In the genomic region with DNA sequence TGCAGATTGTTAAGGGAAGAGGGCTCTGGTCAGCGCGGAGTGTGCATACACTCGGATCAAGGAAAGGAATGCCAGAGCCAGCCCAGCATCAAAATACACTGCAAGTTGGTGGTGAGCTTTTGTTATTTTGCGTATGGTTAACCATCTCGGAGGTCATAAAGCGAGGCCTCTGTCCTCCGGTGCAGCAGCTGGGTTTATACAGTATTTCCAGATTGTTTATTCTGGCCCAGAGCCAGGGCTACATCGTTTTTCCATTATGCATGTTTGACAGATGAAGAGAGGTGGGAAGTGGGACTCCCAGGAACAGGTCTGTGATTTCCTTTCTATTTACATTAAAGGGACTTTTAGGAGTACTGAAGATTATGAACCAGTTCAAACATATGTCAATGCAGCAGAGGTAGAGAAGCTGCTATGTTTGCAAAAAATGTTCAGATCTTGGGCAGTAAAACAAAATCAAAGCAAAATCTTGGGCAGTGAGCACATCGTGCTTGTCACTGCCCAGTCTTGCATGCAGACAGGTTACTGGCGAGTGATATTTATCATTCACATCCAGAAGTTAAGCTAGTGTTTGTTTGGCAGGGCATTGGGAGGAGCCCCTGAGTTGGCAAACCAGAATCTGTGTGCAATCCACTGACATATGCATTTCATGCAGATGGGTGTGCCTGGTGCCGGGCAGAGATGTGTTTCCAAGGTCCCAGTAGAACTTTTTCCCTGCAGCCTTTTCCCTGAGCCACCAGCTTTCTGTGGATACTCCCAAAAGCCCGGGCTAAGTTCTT, we compare ENCODE assay signal across 7 cellular contexts.
DNase-seq lines count a peak whose midpoint lies in the region; TF ChIP-seq lines count a peak whose summit lies in the region.

No MANE protein-coding gene starts in this region.

- TF ChIP-seq CTCF in osteoblast (IDR thresholded peaks at IDR 0.05; ENCODE audit: extremely low read depth, low read depth, low read length): no peak

- H3K4me1 ChIP-seq in osteoblast (ENCODE audit: insufficient read depth, low read length): peaks cover 30% of the 10 kb centered on the region

- H3K27ac ChIP-seq in osteoblast (ENCODE audit: low read depth, low read length): no peak overlapping the region

- DNase-seq in HEK293T (ENCODE audit: extremely low spot score): peak; percentile 60
- DNase-seq in NCI-H345 (lab: John Stamatoyannopoulos, UW): peak; percentile 90
- peak; percentile 81 for DNase-seq in brain pericyte (ENCODE audit: low read depth, low spot score)
- DNase-seq in osteoblast (ENCODE audit: insufficient read length, low spot score, missing footprints): no peak
- no peak for DNase-seq in amniotic stem cell (lab: John Stamatoyannopoulos, UW)
- DNase-seq in KG1 (lab: John Stamatoyannopoulos, UW): no peak
- no peak for DNase-seq in effector CD4-positive, alpha-beta T cell

- H3K9me3 ChIP-seq in osteoblast (ENCODE audit: low read depth, low read length): no peaks in the 10 kb centered on the region

- H2AFZ ChIP-seq in osteoblast (ENCODE audit: low read length): no peak overlapping the region

- no peaks in the 10 kb centered on the region for H4K20me1 ChIP-seq in osteoblast (ENCODE audit: insufficient read depth, low read length)

- no peaks in the 10 kb centered on the region for H3K79me2 ChIP-seq in osteoblast (ENCODE audit: insufficient read depth, low read length)

- no peak overlapping the region for H3K4me3 ChIP-seq in osteoblast (ENCODE audit: insufficient read depth, low read length)

- peak overlapping the region; percentile 36 for H3K4me2 ChIP-seq in osteoblast (ENCODE audit: insufficient read depth, low read length)

- CTCF ChIA-PET in HEK293T (lab: Yijun Ruan, JAX): interaction anchor here (0.8 kb wide), 1 partner anchor 604 kb away, joined by 5 read pairs; no protein-coding TSS in a partner anchor

- no peaks in the 10 kb centered on the region for H3K36me3 ChIP-seq in osteoblast (ENCODE audit: insufficient read depth, low read length)

- H3K27me3 ChIP-seq in osteoblast (ENCODE audit: insufficient read depth, low read length): no peaks in the 10 kb centered on the region

- POLR2A ChIA-PET in HEK293T (lab: Yijun Ruan, JAX): interaction anchor here (0.7 to 2.2 kb wide), 4 partner anchors 14 to 30 kb away, joined by 3 to 7 read pairs (median 4); no protein-coding TSS in a partner anchor

TF ChIP-seq in HEK293T, 16 proteins besides CTCF, POLR2A, EP300 and RAD21:
- TF ChIP-seq FOXM1 (IDR thresholded peaks at IDR 0.05; ENCODE audit: borderline replicate concordance): no peak
- TF ChIP-seq, protein P1, sequence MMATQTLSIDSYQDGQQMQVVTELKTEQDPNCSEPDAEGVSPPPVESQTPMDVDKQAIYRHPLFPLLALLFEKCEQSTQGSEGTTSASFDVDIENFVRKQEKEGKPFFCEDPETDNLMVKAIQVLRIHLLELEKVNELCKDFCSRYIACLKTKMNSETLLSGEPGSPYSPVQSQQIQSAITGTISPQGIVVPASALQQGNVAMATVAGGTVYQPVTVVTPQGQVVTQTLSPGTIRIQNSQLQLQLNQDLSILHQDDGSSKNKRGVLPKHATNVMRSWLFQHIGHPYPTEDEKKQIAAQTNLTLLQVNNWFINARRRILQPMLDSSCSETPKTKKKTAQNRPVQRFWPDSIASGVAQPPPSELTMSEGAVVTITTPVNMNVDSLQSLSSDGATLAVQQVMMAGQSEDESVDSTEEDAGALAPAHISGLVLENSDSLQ (IDR thresholded peaks at IDR 0.05): peak; percentile 53

Comparison
In these comparisons a context has a peak if more than half of its experiments do, and no peak if none do; other contexts are left out.
1. DNase-seq: peak in HEK293T (single experiment), NCI-H345 (single experiment) and brain pericyte (single experiment); none in osteoblast (single experiment), amniotic stem cell (single experiment), KG1 (single experiment) and effector CD4-positive, alpha-beta T cell (single experiment).